ENCODE assay signal across 9 cellular contexts in the genomic region with DNA sequence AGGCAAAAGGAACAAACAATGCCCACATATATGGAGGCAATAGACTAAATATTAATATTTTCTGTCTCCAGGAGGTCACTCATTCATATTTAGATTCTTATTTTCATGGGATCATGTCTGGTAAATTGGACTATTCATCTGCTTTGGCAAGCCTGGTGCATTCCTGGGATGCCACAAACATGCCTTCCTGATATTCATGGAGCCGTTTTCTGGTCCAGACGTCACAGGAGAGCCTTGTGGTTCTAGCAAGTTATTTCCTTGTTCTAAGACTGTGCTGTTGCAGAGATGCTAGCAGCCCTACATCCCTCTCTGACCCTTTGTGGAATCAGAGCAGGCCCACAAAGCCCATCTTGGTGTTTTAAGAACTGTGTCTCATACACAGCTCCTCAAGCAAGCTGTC. TPM values are rescaled to one million over a fixed set of nuclear protein-coding genes. Genes with fewer than 3 reads are reported as not detected.
DNase-seq lines count a peak whose midpoint lies in the region; ATAC-seq and TF ChIP-seq lines count a peak whose summit lies in the region.
"Had no signal": no experiment of that assay in that cellular context is flagged by ENCODE, and none has a peak within 500 bp of the region (broad histone marks: within the 10 kb centered on the region; RNA-seq: fewer than 3 reads in every experiment).

No MANE protein-coding gene starts in this region.

- no peak for TF ChIP-seq CTCF in astrocyte of the spinal cord (IDR thresholded peaks at IDR 0.05; ENCODE audit: low read depth, low read length)
- TF ChIP-seq CTCF in heart right ventricle (IDR thresholded peaks at IDR 0.05) = no peak
- TF ChIP-seq CTCF in tibial nerve (IDR thresholded peaks at IDR 0.05) = no peak
- no peak for TF ChIP-seq CTCF in GM23338 (conservative IDR thresholded peaks at IDR 0.05; ENCODE audit: low read depth in 2 of 2)

- WGBS in heart right ventricle, 2 donors = 8 to 16% methylated on average over 2 of the region's 2 CpGs
- 27 to 28% methylated on average over 2 of the region's 2 CpGs for WGBS in tibial nerve, 2 donors

- H3K4me1 Mint-ChIP-seq in GM23338 = peaks cover 8% of the 10 kb centered on the region

- H2AFZ ChIP-seq in GM23338 = no peak overlapping the region

- H3K9me2 ChIP-seq in GM23338 (ENCODE audit: insufficient read depth) = no peaks in the 10 kb centered on the region

- no peak overlapping the region for H3K27ac Mint-ChIP-seq in GM23338
- H3K27ac Mint-ChIP-seq: activated T-helper 1 cell treated with anti-CD3 and anti-CD28 coated beads, Interleukin-12 subunit alpha, Interleukin-12 subunit beta, Interleukin-2, Interleukin-4 antibody, amounts not matched to agents 30 ng/mL and 10 ng/mL and 1 ng/mL, durations not matched to agents 14 hours and 24 hours and 36 hours had no signal

- H3F3A ChIP-seq in GM23338 (replicated peaks; ENCODE audit: low read depth) = no peaks in the 10 kb centered on the region

- H3K4me1 ChIP-seq in heart right ventricle (peaks cover 0 to 9% (median 0%) of the 10 kb centered on the region in 9 donors), tibial nerve (peaks cover 0 to 3% (median 0%) of the 10 kb centered on the region in 4 donors), GM23338 (ENCODE audit: insufficient read depth) (no peaks in the 10 kb centered on the region)

- ATAC-seq in heart right ventricle (peak; percentile 26 to 92 (median 74)), left lobe of liver (no peak), GM23338 (no peak)

- H3K4me3 Mint-ChIP-seq in GM23338 = no peak overlapping the region
- H3K4me3 Mint-ChIP-seq: activated T-helper 1 cell treated with anti-CD3 and anti-CD28 coated beads, Interleukin-12 subunit alpha, Interleukin-12 subunit beta, Interleukin-2, Interleukin-4 antibody, amounts not matched to agents 30 ng/mL and 10 ng/mL and 1 ng/mL, durations not matched to agents 14 hours and 24 hours and 36 hours had no signal

- H3K27ac ChIP-seq in heart right ventricle (peak overlapping the region in 3 of 10 donors; percentile 22 to 59 (median 25)), tibial nerve (peak overlapping the region; percentile 54 to 85 (median 76)), GM23338 (ENCODE audit: low read depth) (no peak overlapping the region)

- in situ Hi-C loops in astrocyte of the spinal cord (cut with HindIII; ENCODE audit: low sequenced_read_pairs) = no loop called here

- no peaks in the 10 kb centered on the region for H3K79me2 ChIP-seq in GM23338 (replicated peaks; ENCODE audit: insufficient read depth)

- intact Hi-C loops in heart right ventricle (cut with DNase I) = no loop called here

- H3K4me3 ChIP-seq in astrocyte of the spinal cord (ENCODE audit: low read depth, low read length) (no peak overlapping the region), heart right ventricle (no peak overlapping the region), tibial nerve (no peak overlapping the region), GM23338 (no peak overlapping the region)

- peak; percentile 85 for DNase-seq in HT1080 (ENCODE audit: low read depth)
- peak; percentile 94 for DNase-seq in astrocyte of the spinal cord (ENCODE audit: low read depth, low spot score)
- DNase-seq in heart right ventricle = peak in 1 of 2 donors; percentile 18
- peak in 1 of 2 donors; percentile 5 for DNase-seq in tibial nerve (ENCODE audit: low spot score in 2 of 2)
- DNase-seq in OCI-M1 (lab: John Stamatoyannopoulos, UW) = no peak
- no peak for DNase-seq in left lobe of liver (ENCODE audit: low spot score)
- no peak for DNase-seq in GM23338 (ENCODE audit: low spot score)

- H3K36me3 ChIP-seq in heart right ventricle (no peaks in the 10 kb centered on the region), tibial nerve (no peaks in the 10 kb centered on the region), GM23338 (ENCODE audit: insufficient read depth) (no peaks in the 10 kb centered on the region)

- H3K27me3 ChIP-seq in heart right ventricle (peaks cover 0 to 10% (median 0%) of the 10 kb centered on the region in 7 donors), tibial nerve (peaks cover 0 to 2% of the 10 kb centered on the region in 2 donors), GM23338 (ENCODE audit: insufficient read depth) (no peaks in the 10 kb centered on the region)

- H4K20me1 ChIP-seq in GM23338 (replicated peaks; ENCODE audit: insufficient read depth) = no peaks in the 10 kb centered on the region

- H3K9me3 ChIP-seq in heart right ventricle = peaks cover 0 to 15% (median 0%) of the 10 kb centered on the region in 11 donors
- peaks cover 0 to 5% (median 0%) of the 10 kb centered on the region in 4 donors for H3K9me3 ChIP-seq in tibial nerve

- H3K4me2 ChIP-seq in GM23338 = no peak overlapping the region

- no peaks in the 10 kb centered on the region for H3K27me3 Mint-ChIP-seq in GM23338 (ENCODE audit: insufficient read depth, low read depth, poor library complexity)

- no peaks in the 10 kb centered on the region for H3K9me3 Mint-ChIP-seq in GM23338
- H3K9me3 Mint-ChIP-seq: activated T-helper 1 cell treated with anti-CD3 and anti-CD28 coated beads, Interleukin-12 subunit alpha, Interleukin-12 subunit beta, Interleukin-2, Interleukin-4 antibody, amounts not matched to agents 30 ng/mL and 10 ng/mL and 1 ng/mL, durations not matched to agents 14 hours and 24 hours and 36 hours had no signal

- no peaks in the 10 kb centered on the region for H3K36me3 Mint-ChIP-seq in GM23338 (ENCODE audit: low read depth)

- TF ChIP-seq EP300 in tibial nerve (IDR thresholded peaks at IDR 0.05) = peak in 1 of 2 donors; percentile 66

- TF ChIP-seq POLR2A in tibial nerve (IDR thresholded peaks at IDR 0.05) = peak in 1 of 2 donors; percentile 9

TF ChIP-seq in GM23338, 12 proteins besides CTCF, POLR2A, EP300 and RAD21 (continues in another document):
- no peak for TF ChIP-seq EZH2phosphoT487 (IDR thresholded peaks at IDR 0.05; ENCODE audit: unreplicated experiment)
- no peak for TF ChIP-seq ZNF114 (CRISPR knock-in tag; IDR thresholded peaks at IDR 0.05)
- TF ChIP-seq, protein P1, sequence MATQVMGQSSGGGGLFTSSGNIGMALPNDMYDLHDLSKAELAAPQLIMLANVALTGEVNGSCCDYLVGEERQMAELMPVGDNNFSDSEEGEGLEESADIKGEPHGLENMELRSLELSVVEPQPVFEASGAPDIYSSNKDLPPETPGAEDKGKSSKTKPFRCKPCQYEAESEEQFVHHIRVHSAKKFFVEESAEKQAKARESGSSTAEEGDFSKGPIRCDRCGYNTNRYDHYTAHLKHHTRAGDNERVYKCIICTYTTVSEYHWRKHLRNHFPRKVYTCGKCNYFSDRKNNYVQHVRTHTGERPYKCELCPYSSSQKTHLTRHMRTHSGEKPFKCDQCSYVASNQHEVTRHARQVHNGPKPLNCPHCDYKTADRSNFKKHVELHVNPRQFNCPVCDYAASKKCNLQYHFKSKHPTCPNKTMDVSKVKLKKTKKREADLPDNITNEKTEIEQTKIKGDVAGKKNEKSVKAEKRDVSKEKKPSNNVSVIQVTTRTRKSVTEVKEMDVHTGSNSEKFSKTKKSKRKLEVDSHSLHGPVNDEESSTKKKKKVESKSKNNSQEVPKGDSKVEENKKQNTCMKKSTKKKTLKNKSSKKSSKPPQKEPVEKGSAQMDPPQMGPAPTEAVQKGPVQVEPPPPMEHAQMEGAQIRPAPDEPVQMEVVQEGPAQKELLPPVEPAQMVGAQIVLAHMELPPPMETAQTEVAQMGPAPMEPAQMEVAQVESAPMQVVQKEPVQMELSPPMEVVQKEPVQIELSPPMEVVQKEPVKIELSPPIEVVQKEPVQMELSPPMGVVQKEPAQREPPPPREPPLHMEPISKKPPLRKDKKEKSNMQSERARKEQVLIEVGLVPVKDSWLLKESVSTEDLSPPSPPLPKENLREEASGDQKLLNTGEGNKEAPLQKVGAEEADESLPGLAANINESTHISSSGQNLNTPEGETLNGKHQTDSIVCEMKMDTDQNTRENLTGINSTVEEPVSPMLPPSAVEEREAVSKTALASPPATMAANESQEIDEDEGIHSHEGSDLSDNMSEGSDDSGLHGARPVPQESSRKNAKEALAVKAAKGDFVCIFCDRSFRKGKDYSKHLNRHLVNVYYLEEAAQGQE (IDR thresholded peaks at IDR 0.05; ENCODE audit: unreplicated experiment) = no peak
- TF ChIP-seq POLR2AphosphoS5 (IDR thresholded peaks at IDR 0.05; ENCODE audit: low read depth) = no peak
- no peak for TF ChIP-seq NANOG (IDR thresholded peaks at IDR 0.05; ENCODE audit: borderline replicate concordance)
- no peak for TF ChIP-seq STAT1 (IDR thresholded peaks at IDR 0.05; ENCODE audit: unreplicated experiment)
- TF ChIP-seq CREB1 (CRISPR knock-in tag; IDR thresholded peaks at IDR 0.05; ENCODE audit: low read depth) = no peak

RNA-seq across cellular contexts. Expression of gene EXOSC9, which starts 16.1 kb away (rescaled TPM):
- 56.8 and 64.4 TPM in 2 replicates for total RNA-seq in HT1080 (2014; rRNA removed; shearing (Covaris generic))
- polyA plus RNA-seq in HT1080 (2015; cell fraction: cytosol; rRNA removed) = 47.8 and 50.3 TPM in 2 replicates
- polyA plus RNA-seq in HT1080 (2015; cell fraction: nucleus; rRNA removed) = 99.0 and 101 TPM in 2 replicates
- 10 to 100 TPM; 10.7 to 15.4 (median 13.1) TPM for total RNA-seq in heart right ventricle
- polyA plus RNA-seq in heart right ventricle = 10 to 100 TPM; 26.6 to 29.2 TPM
- total RNA-seq in tibial nerve = 10 to 100 TPM; 20.1 to 32.7 (median 26.6) TPM
- 5.0 TPM for total RNA-seq in left lobe of liver
- total RNA-seq in GM23338 (2014; rRNA removed; shearing (Covaris generic)) = 68.8 and 71.9 TPM in 2 replicates
- 95.2 and 105 TPM in 2 replicates for polyA plus RNA-seq in GM23338 (2016; fragmentation: Nextera tagmentation; extraction: Ambion mirVana)

RNA-seq across cellular contexts. Expression of gene SMIM43, which starts 20.0 kb away (rescaled TPM):
- total RNA-seq in HT1080 (2014; rRNA removed; shearing (Covaris generic)) = not detected in 2 replicates
- not detected in 2 replicates for polyA plus RNA-seq in HT1080 (2015; cell fraction: cytosol; rRNA removed)
- polyA plus RNA-seq in HT1080 (2015; cell fraction: nucleus; rRNA removed) = not detected in 2 replicates
- under 1 TPM in 2 of 10 donors, not detected in 8; 0.09 to 0.15 TPM for total RNA-seq in heart right ventricle
- 1 to 10 TPM in 1 of 2 donors, not detected in 1; 1.3 TPM for polyA plus RNA-seq in heart right ventricle
- 1 to 10 TPM; 2.2 to 5.7 (median 4.6) TPM for total RNA-seq in tibial nerve
- total RNA-seq in left lobe of liver = not detected
- 0.56 TPM in 1 of 2 replicates, not detected in the other for total RNA-seq in GM23338 (2014; rRNA removed; shearing (Covaris generic))
- polyA plus RNA-seq in GM23338 (2016; fragmentation: Nextera tagmentation; extraction: Ambion mirVana) = 0.21 and 0.26 TPM in 2 replicates
- total RNA-seq: activated T-helper 1 cell treated with anti-CD3 and anti-CD28 coated beads, Interleukin-12 subunit alpha, Interleukin-12 subunit beta, Interleukin-2, Interleukin-4 antibody, amounts not matched to agents 30 ng/mL and 10 ng/mL and 1 ng/mL, durations not matched to agents 14 hours and 24 hours and 36 hours; mononuclear cell had no signal

RNA-seq across cellular contexts. Expression of gene CCNA2, which starts 38.7 kb away (rescaled TPM):
- total RNA-seq in HT1080 (2014; rRNA removed; shearing (Covaris generic)) = 175 and 190 TPM in 2 replicates
- 113 and 116 TPM in 2 replicates for polyA plus RNA-seq in HT1080 (2015; cell fraction: cytosol; rRNA removed)
- 87.4 and 93.5 TPM in 2 replicates for polyA plus RNA-seq in HT1080 (2015; cell fraction: nucleus; rRNA removed)
- 1 to 10 TPM in 2 of 10 donors, under 1 TPM in 6, not detected in 2; 0.07 to 5.8 (median 0.45) TPM for total RNA-seq in heart right ventricle
- polyA plus RNA-seq in heart right ventricle = 1 to 10 TPM in 1 of 2 donors, under 1 TPM in 1; 0.42 to 1.2 TPM
- total RNA-seq in tibial nerve = 1 to 10 TPM; 1.2 to 5.2 (median 3.4) TPM
- 0.45 TPM for total RNA-seq in left lobe of liver
- 160 and 167 TPM in 2 replicates for total RNA-seq in GM23338 (2014; rRNA removed; shearing (Covaris generic))
- polyA plus RNA-seq in GM23338 (2016; fragmentation: Nextera tagmentation; extraction: Ambion mirVana) = 57.9 and 60.5 TPM in 2 replicates

Comparison
In these comparisons a context has a peak if more than half of its experiments do, and no peak if none do; other contexts are left out.
1. DNase-seq: peak in HT1080 (single experiment) and astrocyte of the spinal cord (single experiment); none in OCI-M1 (single experiment), left lobe of liver (single experiment) and GM23338 (single experiment).
2. ATAC-seq: peak in heart right ventricle (8 of 8); none in left lobe of liver (single experiment) and GM23338 (single experiment).
3. RNA of gene CCNA2, which starts 38.7 kb away (total RNA-seq): 175 to 190 TPM in HT1080 and 160 to 167 TPM in GM23338; 1.2 to 5.2 TPM in tibial nerve, 0.45 TPM in left lobe of liver (single experiment) and 0.07 to 5.8 TPM in heart right ventricle; every median in the first group is over 10 times any median in the second.